In genomic region chr1:9646037-9646436, GRCh38 we compare ENCODE assay signal across 18 cellular contexts. TPM values are rescaled to one million over a fixed set of nuclear protein-coding genes. Genes with fewer than 3 reads are reported as not detected.
DNase-seq lines count a peak whose midpoint lies in the region; ATAC-seq, FAIRE-seq and TF ChIP-seq lines count a peak whose summit lies in the region.
"Had no signal": no experiment of that assay in that cellular context is flagged by ENCODE, and none has a peak within 500 bp of the region (broad histone marks: within the 10 kb centered on the region; RNA-seq: fewer than 3 reads in every experiment).

No MANE protein-coding gene starts in this region.

- no peaks in the 10 kb centered on the region for H4K20me1 ChIP-seq in BLaER1 treated with 17β-estradiol and CSF1 and Interleukin-3, amounts not matched to agents 10 nM and 100 nM

- H3K9me3 Mint-ChIP-seq in activated T-cell treated with anti-CD3 and anti-CD28 coated beads, Interleukin-2, amount 50 U/mL, for 24 hours = no peaks in the 10 kb centered on the region
- H3K9me3 Mint-ChIP-seq in naive B cell = no peaks in the 10 kb centered on the region
- H3K9me3 Mint-ChIP-seq: H9 had no signal

- peaks cover 62% of the 10 kb centered on the region for H3K4me1 Mint-ChIP-seq in activated T-cell treated with anti-CD3 and anti-CD28 coated beads, Interleukin-2, amount 50 U/mL, for 24 hours (ENCODE audit: low read depth)
- H3K4me1 Mint-ChIP-seq in naive B cell = peaks cover 35 to 59% (median 59%) of the 10 kb centered on the region in 3 donors

- H3K9ac ChIP-seq in BLaER1 treated with 17β-estradiol and CSF1 and Interleukin-3, amounts not matched to agents 10 nM and 100 nM = peak overlapping the region in 2 of 11 experiments; percentile 65 to 66; a peak in 2 of 22 replicates
- no peak overlapping the region for H3K9ac ChIP-seq in kidney (ENCODE audit: low read length in 2 of 2)

- ATAC-seq in naive B cell (ENCODE audit: low read depth in 2 of 2) = no peak
- ATAC-seq in GM18873 (IDR thresholded peaks at IDR 0.05; ENCODE audit: low FRiP score, unreplicated experiment) = no peak
- ATAC-seq: A549 had no signal

- H3K9me3 ChIP-seq in BLaER1 treated with 17β-estradiol and CSF1 and Interleukin-3, amounts not matched to agents 10 nM and 100 nM (replicated peaks in 1 of 11) = no peaks in the 10 kb centered on the region
- no peaks in the 10 kb centered on the region for H3K9me3 ChIP-seq in kidney (ENCODE audit: control insufficient read depth in 1 of 2, low read length in 2 of 2)
- H3K9me3 ChIP-seq: A549 had no signal

- no peaks in the 10 kb centered on the region for H3K27me3 ChIP-seq in BLaER1 treated with 17β-estradiol and CSF1 and Interleukin-3, amounts not matched to agents 10 nM and 100 nM

- peak overlapping the region; percentile 81 to 96 (median 91); a peak in 21 of 22 replicates for H3K4me2 ChIP-seq in BLaER1 treated with 17β-estradiol and CSF1 and Interleukin-3, amounts not matched to agents 10 nM and 100 nM
- H3K4me2 ChIP-seq: A549 had no signal

- H3K4me3 Mint-ChIP-seq in activated T-cell treated with anti-CD3 and anti-CD28 coated beads, Interleukin-2, amount 50 U/mL, for 24 hours = no peak overlapping the region
- H3K4me3 Mint-ChIP-seq in naive B cell = peak overlapping the region in 2 of 8 donors; percentile 24 to 51
- H3K4me3 Mint-ChIP-seq: H9 had no signal

- H3K36me3 Mint-ChIP-seq in activated T-cell treated with anti-CD3 and anti-CD28 coated beads, Interleukin-2, amount 50 U/mL, for 24 hours (ENCODE audit: low read depth) = peaks cover 12% of the 10 kb centered on the region
- H3K36me3 Mint-ChIP-seq in naive B cell = peaks cover 0 to 2% of the 10 kb centered on the region in 2 donors

- FAIRE-seq in kidney (lab: Jason Lieb, UNC) = no peak
- FAIRE-seq: A549 had no signal

- no peaks in the 10 kb centered on the region for H3K27me3 Mint-ChIP-seq in activated T-cell treated with anti-CD3 and anti-CD28 coated beads, Interleukin-2, amount 50 U/mL, for 24 hours
- no peaks in the 10 kb centered on the region for H3K27me3 Mint-ChIP-seq in naive B cell

- H3K27ac ChIP-seq in BLaER1 treated with 17β-estradiol and CSF1 and Interleukin-3, amounts not matched to agents 10 nM and 100 nM = peak overlapping the region in 3 of 11 experiments; percentile 75 to 79 (median 77); a peak in 4 of 22 replicates
- no peak overlapping the region for H3K27ac ChIP-seq in kidney (ENCODE audit: low read depth in 2 of 2, low read length in 2 of 2)
- H3K27ac ChIP-seq: A549 had no signal

- peaks cover 88 to 98% (median 91%) of the 10 kb centered on the region in 10 experiments for H3K4me1 ChIP-seq in BLaER1 treated with 17β-estradiol and CSF1 and Interleukin-3, amounts not matched to agents 10 nM and 100 nM
- no peaks in the 10 kb centered on the region for H3K4me1 ChIP-seq in kidney (ENCODE audit: control insufficient read depth in 1 of 2, insufficient read depth in 1 of 2, low read depth in 1 of 2, low read length in 2 of 2)
- H3K4me1 ChIP-seq: A549 had no signal

- no peak for DNase-seq in activated T-cell treated with anti-CD3 and anti-CD28 coated beads, Interleukin-2, amount 50 U/mL, for 24 hours
- DNase-seq in activated T-cell treated with anti-CD3 and anti-CD28 coated beads for 4 hours = no peak
- peak; percentile 59 for DNase-seq in RPMI8226
- no peak for DNase-seq in naive B cell
- no peak for DNase-seq in kidney
- no peak for DNase-seq in stimulated activated CD4-positive, alpha-beta T cell treated with anti-CD3 and anti-CD28 coated beads, Interleukin-4, amount 100 ng/mL, for 4 hours
- DNase-seq: EL, H9, Karpas-422, MM.1S, NCI-H1105, NCI-H187, NCI-H446, NCI-H82, SHP77 had no signal

- no peaks in the 10 kb centered on the region for H3K36me3 ChIP-seq in BLaER1 treated with 17β-estradiol and CSF1 and Interleukin-3, amounts not matched to agents 10 nM and 100 nM
- no peaks in the 10 kb centered on the region for H3K36me3 ChIP-seq in kidney (ENCODE audit: control insufficient read depth in 1 of 2, insufficient read depth in 2 of 2, low read length in 2 of 2)

- intact Hi-C loops in kidney (cut with DNase I) = no loop called here

- 0 out of 20 replicates have a peak overlapping the region, but pooled peaks of 1 of the 10 experiments have one; percentile 21 for H3K4me3 ChIP-seq in BLaER1 treated with 17β-estradiol and CSF1 and Interleukin-3, amounts not matched to agents 10 nM and 100 nM
- no peak overlapping the region for H3K4me3 ChIP-seq in kidney (ENCODE audit: low read length in 2 of 2)
- H3K4me3 ChIP-seq: A549 had no signal

- no peak for TF ChIP-seq CTCF in kidney (IDR thresholded peaks at IDR 0.05; ENCODE audit: borderline replicate concordance, extremely low read depth, insufficient read depth)

- H3K27ac Mint-ChIP-seq in activated T-cell treated with anti-CD3 and anti-CD28 coated beads, Interleukin-2, amount 50 U/mL, for 24 hours = peak overlapping the region; percentile 45
- peak overlapping the region in 4 of 6 donors; percentile 16 to 86 (median 38) for H3K27ac Mint-ChIP-seq in naive B cell
- H3K27ac Mint-ChIP-seq: H9 had no signal

RNA-seq across cellular contexts. Expression of gene PIK3CD, which starts 5.5 kb away (rescaled TPM):
- polyA plus RNA-seq in naive B cell (ENCODE audit: low read depth in 6 of 6) (100 to 1,000 TPM in 1 of 6 donors, 10 to 100 TPM in 5; 29.6 to 105 (median 58.0) TPM), kidney (ENCODE audit: insufficient read depth, low read depth, low replicate concordance) (5.3 TPM)
- total RNA-seq in kidney = 19.7 TPM

RNA-seq across cellular contexts. Expression of gene TMEM201, which starts 57.3 kb away (rescaled TPM):
- polyA plus RNA-seq in naive B cell (ENCODE audit: low read depth in 6 of 6) = 1 to 10 TPM in 4 of 6 donors, under 1 TPM in 2; 0.89 to 3.5 (median 1.2) TPM
- total RNA-seq in kidney = 13.2 TPM
- polyA plus RNA-seq in kidney (ENCODE audit: insufficient read depth, low read depth, low replicate concordance) = 9.1 TPM
